35 cellular contexts compared by ENCODE assay signal in genomic region chr9:101433229-101433628, GRCh38. TPM values are rescaled to one million over a fixed set of nuclear protein-coding genes. Genes with fewer than 3 reads are reported as not detected.
"Had no signal": no experiment of that assay in that cellular context is flagged by ENCODE, and none has a peak within 500 bp of the region (broad histone marks: within the 10 kb centered on the region; RNA-seq: fewer than 3 reads in every experiment).

No MANE protein-coding gene starts in this region.

- H3K27ac ChIP-seq: dorsolateral prefrontal cortex, epithelial cell of prostate, esophagus muscularis mucosa, foreskin keratinocyte, gastroesophageal sphincter, heart right ventricle, neural progenitor cell, parathyroid adenoma, spleen, testis, tibial artery had no signal

- H3K4me3 Mint-ChIP-seq: endodermal cell; immature natural killer cell; mesothelial cell of epicardium; naive thymus-derived CD4-positive, alpha-beta T cell; nephron; neural progenitor cell; stimulated activated memory B cell treated with anti-CD40 and anti-IgM and Interleukin-4, amounts not matched to agents 10 μg/mL and 1 μg/mL and 100 μg/mL, for 72 hours; type B pancreatic cell had no signal

- H2AFZ ChIP-seq: neural progenitor cell, parathyroid adenoma had no signal

- H3K4me3 ChIP-seq: dorsolateral prefrontal cortex, esophagus muscularis mucosa, gastroesophageal sphincter, heart right ventricle, mucosa of descending colon, neural progenitor cell, spleen, testis, tibial artery had no signal

- H3K4me2 ChIP-seq: neural progenitor cell had no signal

- H3K9me3 ChIP-seq: esophagus muscularis mucosa, gastroesophageal sphincter, heart right ventricle, mucosa of descending colon, spleen, testis, tibial artery had no signal

- DNase-seq: dorsolateral prefrontal cortex; effector CD8-positive, alpha-beta T cell; endodermal cell; foreskin keratinocyte; heart right ventricle; hypothalamus; immature natural killer cell; islet precursor cell; mesenchymal stem cell; mucosa of descending colon; naive thymus-derived CD4-positive, alpha-beta T cell; spleen; stimulated activated CD4-positive, alpha-beta T cell treated with anti-CD3 and anti-CD28 coated beads, Interleukin-4, amount 100 ng/mL, for 4 hours; stimulated activated naive CD8-positive, alpha-beta T cell treated with anti-CD3 and anti-CD28 coated beads, Interleukin-15, Interleukin-2, amounts not matched to agents 100 U/mL and 50 U/mL, for 24 hours; substantia nigra; testis; tibial artery had no signal

- H3K79me2 ChIP-seq: parathyroid adenoma had no signal

- H3K27ac Mint-ChIP-seq: endodermal cell; immature natural killer cell; mesothelial cell of epicardium; naive thymus-derived CD4-positive, alpha-beta T cell; neural progenitor cell; progenitor cell of endocrine pancreas; stimulated activated memory B cell treated with anti-CD40 and anti-IgM and Interleukin-4, amounts not matched to agents 10 μg/mL and 1 μg/mL and 100 μg/mL, for 72 hours; type B pancreatic cell had no signal

- H3K36me3 ChIP-seq: esophagus muscularis mucosa, gastroesophageal sphincter, heart right ventricle, neural progenitor cell, spleen, tibial artery had no signal

- H3K9me3 Mint-ChIP-seq: endodermal cell; mesothelial cell of epicardium; nephron; neural progenitor cell; stimulated activated memory B cell treated with anti-CD40 and anti-IgM and Interleukin-4, amounts not matched to agents 10 μg/mL and 1 μg/mL and 100 μg/mL, for 72 hours; type B pancreatic cell had no signal

- H3K9ac ChIP-seq: neural progenitor cell, parathyroid adenoma had no signal

- H3K4me1 Mint-ChIP-seq: endodermal cell; immature natural killer cell; naive thymus-derived CD4-positive, alpha-beta T cell; nephron; neural progenitor cell had no signal

- ATAC-seq: foreskin keratinocyte; gastroesophageal sphincter; heart right ventricle; left lobe of liver; mucosa of descending colon; naive thymus-derived CD4-positive, alpha-beta T cell; sciatic nerve; stimulated activated memory B cell treated with anti-CD40 and anti-IgM and Interleukin-4, amounts not matched to agents 10 μg/mL and 1 μg/mL and 100 μg/mL, for 72 hours; stimulated activated naive CD8-positive, alpha-beta T cell treated with anti-CD3 and anti-CD28 coated beads, Interleukin-15, Interleukin-2, amounts not matched to agents 100 U/mL and 50 U/mL, for 24 hours had no signal

- H3K36me3 Mint-ChIP-seq: immature natural killer cell; mesothelial cell of epicardium; neural progenitor cell; stimulated activated memory B cell treated with anti-CD40 and anti-IgM and Interleukin-4, amounts not matched to agents 10 μg/mL and 1 μg/mL and 100 μg/mL, for 72 hours; type B pancreatic cell had no signal

- H3K27me3 Mint-ChIP-seq: progenitor cell of endocrine pancreas, type B pancreatic cell had no signal

- H3K27me3 ChIP-seq: dorsolateral prefrontal cortex, esophagus muscularis mucosa, gastroesophageal sphincter, heart right ventricle, neural progenitor cell, spleen, testis, tibial artery had no signal

- H3K4me1 ChIP-seq: foreskin keratinocyte, neural progenitor cell, parathyroid adenoma, spleen, tibial artery had no signal

RNA-seq across cellular contexts. Expression of gene ALDOB, which starts 2.3 kb away (rescaled TPM):
- total RNA-seq: fibroblast of lung; foreskin keratinocyte; gastroesophageal sphincter; mesothelial cell of epicardium; naive thymus-derived CD4-positive, alpha-beta T cell; osteoblast; progenitor cell of endocrine pancreas; sciatic nerve; urinary bladder had no signal
- polyA plus RNA-seq: fibroblast of lung; foreskin keratinocyte; immature natural killer cell; naive thymus-derived CD4-positive, alpha-beta T cell had no signal

RNA-seq across cellular contexts. Expression of gene BAAT, which starts 48.4 kb away (rescaled TPM):
- total RNA-seq: cerebellum, endodermal cell, esophagus muscularis mucosa, fibroblast of lung, lower leg skin, lung microvascular endothelial cell, progenitor cell of endocrine pancreas, sciatic nerve, urinary bladder had no signal
- polyA plus RNA-seq: immature natural killer cell; naive thymus-derived CD4-positive, alpha-beta T cell had no signal
